In the genomic region with DNA sequence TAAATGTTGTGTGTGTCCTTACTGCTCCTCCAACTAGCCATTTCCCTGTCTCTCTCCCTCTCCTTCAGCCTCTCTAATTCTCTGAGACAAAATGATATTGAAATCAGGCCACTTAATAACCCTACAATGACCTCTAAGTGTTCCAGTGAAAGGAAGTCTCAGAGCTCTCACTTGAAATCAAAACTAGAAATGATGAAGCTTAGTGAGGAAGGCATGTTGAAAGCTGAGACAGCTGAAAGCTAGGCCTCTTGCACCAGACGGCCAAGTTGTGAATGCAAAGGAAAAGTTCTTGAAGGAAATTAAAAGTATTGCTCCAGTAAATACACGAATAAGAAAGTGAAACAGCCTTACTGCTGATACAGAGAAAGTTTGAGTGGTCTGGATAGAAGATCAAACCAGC, we compare ENCODE assay signal across 22 cellular contexts.
DNase-seq lines count a peak whose midpoint lies in the region; ATAC-seq and TF ChIP-seq lines count a peak whose summit lies in the region.
"Had no signal": no experiment of that assay in that cellular context is flagged by ENCODE, and none has a peak within 500 bp of the region (broad histone marks: within the 10 kb centered on the region; RNA-seq: fewer than 3 reads in every experiment).

No MANE protein-coding gene starts in this region.

- POLR2A ChIA-PET in activated B cell treated with CpG ODN at 0.5 μM for 24 hours (lab: Charles Lee) = interaction anchor here (0.9 to 3.1 kb wide), 6 partner anchors 12 to 74 kb away, joined by 3 to 18 read pairs (median 6); a partner anchor contains a TSS

- H3K36me3 ChIP-seq in heart right ventricle (no peaks in the 10 kb centered on the region), upper lobe of right lung (no peaks in the 10 kb centered on the region)

- H3K4me1 ChIP-seq in heart right ventricle = peaks cover 2 to 53% (median 21%) of the 10 kb centered on the region in 9 donors
- H3K4me1 ChIP-seq in upper lobe of right lung = peaks cover 14% of the 10 kb centered on the region

- ATAC-seq in heart right ventricle (peak in 2 of 8 donors; percentile 28 to 32), Right ventricle myocardium inferior (no peak), activated B cell treated with CpG ODN at 0.5 μM for 24 hours (ENCODE audit: low read depth) (no peak), naive B cell (ENCODE audit: low read depth in 2 of 2) (no peak), upper lobe of right lung (peak; percentile 40)
- ATAC-seq: right cardiac atrium, T-cell had no signal

- in situ Hi-C loops in GM13976 (cut with MboI; ENCODE audit: low sequenced_read_pairs, unreplicated experiment) = no loop called here

- H3K9me3 ChIP-seq in heart right ventricle (no peaks in the 10 kb centered on the region), upper lobe of right lung (no peaks in the 10 kb centered on the region)

- intact Hi-C loops in heart right ventricle (cut with DNase I) (no loop called here), Right ventricle myocardium inferior (cut with DNase I) (no loop called here), activated B cell treated with CpG ODN at 0.5 μM for 24 hours (cut with micrococcal nuclease) (no loop called here), upper lobe of right lung (cut with DNase I) (no loop called here)

- no peak for DNase-seq in heart right ventricle
- no peak for DNase-seq in Right ventricle myocardium inferior (ENCODE audit: missing footprints)
- no peak for DNase-seq in activated B cell treated with CpG ODN at 0.5 μM for 24 hours
- DNase-seq in naive B cell = no peak
- DNase-seq in upper lobe of right lung = no peak
- no peak for DNase-seq in stimulated activated CD4-positive, alpha-beta T cell treated with anti-CD3 and anti-CD28 coated beads, Interleukin-4, amount 100 ng/mL, for 1 hour
- no peak for DNase-seq in osteocyte (ENCODE audit: extremely low spot score, unreplicated experiment)
- no peak for DNase-seq in GM13976 (ENCODE audit: low spot score)
- DNase-seq: activated CD8-positive, alpha-beta memory T cell treated with anti-CD3 and anti-CD28 coated beads, Interleukin-2, amount 50 U/mL, for 48 hours; activated gamma-delta T cell; amygdala; caudate nucleus; CD4-positive, CD25-positive, alpha-beta regulatory T cell; dorsolateral prefrontal cortex; KG1; NCI-H1092; NCI-H524 treated with DMSO at 0.1 percent for 48 hours; right cardiac atrium; SHP77; T-cell had no signal

- H3K27ac ChIP-seq in heart right ventricle (peak overlapping the region in 6 of 10 donors; percentile 1 to 70 (median 16)), upper lobe of right lung (peak overlapping the region; percentile 49)
- H3K27ac ChIP-seq: epithelial cell of prostate had no signal

- H3K27me3 ChIP-seq in heart right ventricle = no peaks in the 10 kb centered on the region
- H3K27me3 ChIP-seq in upper lobe of right lung = no peaks in the 10 kb centered on the region
- H3K27me3 ChIP-seq: dorsolateral prefrontal cortex had no signal

- H3K27me3 Mint-ChIP-seq in activated B cell treated with CpG ODN at 0.5 μM for 24 hours (no peaks in the 10 kb centered on the region), naive B cell (no peaks in the 10 kb centered on the region), osteocyte (ENCODE audit: unreplicated experiment) (no peaks in the 10 kb centered on the region)
- H3K27me3 Mint-ChIP-seq: CD4-positive, CD25-positive, alpha-beta regulatory T cell; stimulated activated naive CD8-positive, alpha-beta T cell treated with anti-CD3 and anti-CD28 coated beads, Interleukin-15, Interleukin-2, amounts not matched to agents 100 ng/mL and 50 ng/mL, for 24 hours; T-cell had no signal

- TF ChIP-seq CTCF in heart right ventricle (IDR thresholded peaks at IDR 0.05) = no peak
- no peak for TF ChIP-seq CTCF in activated B cell treated with CpG ODN at 0.5 μM for 24 hours (IDR thresholded peaks at IDR 0.05)
- no peak for TF ChIP-seq CTCF in upper lobe of right lung (IDR thresholded peaks at IDR 0.05)
- no peak for TF ChIP-seq CTCF in osteocyte (IDR thresholded peaks at IDR 0.05)
- no peak for TF ChIP-seq CTCF in GM13976 (IDR thresholded peaks at IDR 0.05; ENCODE audit: borderline replicate concordance, control extremely low read depth, extremely low read depth, insufficient read depth, missing control alignments)

- peaks cover 2% of the 10 kb centered on the region for H3K9me3 Mint-ChIP-seq in activated B cell treated with CpG ODN at 0.5 μM for 24 hours
- peaks cover 0 to 2% (median 0%) of the 10 kb centered on the region in 7 donors for H3K9me3 Mint-ChIP-seq in naive B cell
- H3K9me3 Mint-ChIP-seq in osteocyte (ENCODE audit: unreplicated experiment) = no peaks in the 10 kb centered on the region
- H3K9me3 Mint-ChIP-seq: stimulated activated naive CD8-positive, alpha-beta T cell treated with anti-CD3 and anti-CD28 coated beads, Interleukin-15, Interleukin-2, amounts not matched to agents 100 ng/mL and 50 ng/mL, for 24 hours; T-cell had no signal

- WGBS in heart right ventricle, 2 donors = 35 to 37% methylated on average over 2 of the region's 2 CpGs

- CTCF ChIA-PET in activated B cell treated with CpG ODN at 0.5 μM for 24 hours (lab: Charles Lee) = interaction anchor here (0.6 to 1.6 kb wide), 3 partner anchors 72 to 826 kb away, joined by 3 to 7 read pairs (median 3); a partner anchor contains a TSS

- H3K4me3 ChIP-seq in heart right ventricle (no peak overlapping the region), upper lobe of right lung (no peak overlapping the region)
- H3K4me3 ChIP-seq: dorsolateral prefrontal cortex had no signal

- H3K4me3 Mint-ChIP-seq in activated B cell treated with CpG ODN at 0.5 μM for 24 hours (peak overlapping the region; percentile 56), naive B cell (peak overlapping the region; percentile 42 to 81 (median 58)), osteocyte (ENCODE audit: unreplicated experiment) (no peak overlapping the region)
- H3K4me3 Mint-ChIP-seq: CD4-positive, CD25-positive, alpha-beta regulatory T cell; stimulated activated naive CD8-positive, alpha-beta T cell treated with anti-CD3 and anti-CD28 coated beads, Interleukin-15, Interleukin-2, amounts not matched to agents 100 ng/mL and 50 ng/mL, for 24 hours; T-cell had no signal

- H3K4me1 Mint-ChIP-seq in activated B cell treated with CpG ODN at 0.5 μM for 24 hours (peaks cover 95% of the 10 kb centered on the region), naive B cell (peaks cover 76 to 97% (median 93%) of the 10 kb centered on the region in 3 donors), osteocyte (ENCODE audit: unreplicated experiment) (peaks cover 8% of the 10 kb centered on the region)

- H3K27ac Mint-ChIP-seq in activated B cell treated with CpG ODN at 0.5 μM for 24 hours (peak overlapping the region; percentile 98), naive B cell (peak overlapping the region; percentile 49 to 96 (median 84)), osteocyte (ENCODE audit: unreplicated experiment) (no peak overlapping the region)
- H3K27ac Mint-ChIP-seq: stimulated activated naive CD8-positive, alpha-beta T cell treated with anti-CD3 and anti-CD28 coated beads, Interleukin-15, Interleukin-2, amounts not matched to agents 100 ng/mL and 50 ng/mL, for 24 hours had no signal

- H3K36me3 Mint-ChIP-seq in activated B cell treated with CpG ODN at 0.5 μM for 24 hours (ENCODE audit: low read depth) (no peaks in the 10 kb centered on the region), naive B cell (no peaks in the 10 kb centered on the region), osteocyte (ENCODE audit: unreplicated experiment) (no peaks in the 10 kb centered on the region)
- H3K36me3 Mint-ChIP-seq: CD4-positive, CD25-positive, alpha-beta regulatory T cell had no signal
